ENCODE assay signal across 1 cellular context in the genomic region with DNA sequence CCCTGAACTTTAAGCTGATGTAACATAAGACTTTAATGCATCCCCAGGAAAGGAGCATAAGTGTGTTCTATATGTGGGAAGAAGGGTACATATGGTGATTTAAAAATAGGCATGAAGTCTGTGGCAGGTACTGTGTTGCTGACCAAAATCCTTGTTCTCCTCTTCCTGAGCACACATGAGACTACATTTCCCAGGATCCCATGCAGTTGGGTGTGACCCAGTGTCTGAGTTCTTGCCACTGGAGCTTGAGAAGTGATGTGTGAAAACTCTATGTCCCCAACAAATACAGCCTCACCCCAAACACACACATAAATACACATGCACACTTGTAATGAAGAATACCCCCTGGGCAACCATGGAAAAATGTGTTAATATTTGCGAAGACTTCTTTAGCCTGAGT.
A peak's percentile ranks its signal among the peaks of the same experiment; 100 is the strongest.
TF ChIP-seq lines count a peak whose summit lies in the region.

No MANE protein-coding gene starts in this region.

TF ChIP-seq in H1, 55 proteins besides CTCF, POLR2A, EP300 and RAD21:
- TF ChIP-seq BRCA1 (IDR thresholded peaks at IDR 0.05; ENCODE audit: low read depth, low read length) (no peak), SIX5 (IDR thresholded peaks at IDR 0.05; ENCODE audit: low read depth, low read length) (peak; percentile 28; the same call in 1 of the 2 replicates)
- TF ChIP-seq, protein P1, sequence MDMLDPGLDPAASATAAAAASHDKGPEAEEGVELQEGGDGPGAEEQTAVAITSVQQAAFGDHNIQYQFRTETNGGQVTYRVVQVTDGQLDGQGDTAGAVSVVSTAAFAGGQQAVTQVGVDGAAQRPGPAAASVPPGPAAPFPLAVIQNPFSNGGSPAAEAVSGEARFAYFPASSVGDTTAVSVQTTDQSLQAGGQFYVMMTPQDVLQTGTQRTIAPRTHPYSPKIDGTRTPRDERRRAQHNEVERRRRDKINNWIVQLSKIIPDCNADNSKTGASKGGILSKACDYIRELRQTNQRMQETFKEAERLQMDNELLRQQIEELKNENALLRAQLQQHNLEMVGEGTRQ (IDR thresholded peaks at IDR 0.05; ENCODE audit: low read length), result no peak
